In genomic region chr18:46073474-46074331, GRCh38 we compare ENCODE assay signal across 8 cellular contexts. TPM values are rescaled to one million over a fixed set of nuclear protein-coding genes. Genes with fewer than 3 reads are reported as not detected.
DNase-seq lines count a peak whose midpoint lies in the region; ATAC-seq, FAIRE-seq and TF ChIP-seq lines count a peak whose summit lies in the region.

No MANE protein-coding gene starts in this region.

- H3K27me3 ChIP-seq in lower lobe of right lung (ENCODE audit: low read depth) (no peaks in the 10 kb centered on the region), stomach (no peaks in the 10 kb centered on the region)

- ATAC-seq in lower lobe of right lung: peak in 1 of 2 donors; percentile 58

- WGBS in stomach, 5 donors: 24 to 31% (median 25%) methylated on average over 9 of the region's 9 CpGs

- TF ChIP-seq EP300 in stomach (IDR thresholded peaks at IDR 0.05): no peak

- H3K36me3 ChIP-seq in lower lobe of right lung (peaks cover 14% of the 10 kb centered on the region), stomach (peaks cover 0 to 15% (median 10%) of the 10 kb centered on the region in 4 donors)

- no peak for TF ChIP-seq POLR2A in stomach (IDR thresholded peaks at IDR 0.05)

- H3K27ac ChIP-seq in C4-2B (no peak overlapping the region), VCaP (no peak overlapping the region), lower lobe of right lung (no peak overlapping the region), stomach (no peak overlapping the region)

- no peak overlapping the region for H3K4me3 ChIP-seq in lower lobe of right lung
- no peak overlapping the region for H3K4me3 ChIP-seq in stomach

- H3K4me1 ChIP-seq in lower lobe of right lung (peaks cover 40% of the 10 kb centered on the region), stomach (peaks cover 17 to 50% (median 42%) of the 10 kb centered on the region in 4 donors)

- TF ChIP-seq CTCF in C4-2B (conservative IDR thresholded peaks at IDR 0.05) (peak; percentile 71), VCaP (conservative IDR thresholded peaks at IDR 0.05) (peak; percentile 74), lower lobe of right lung (IDR thresholded peaks at IDR 0.05) (peak; percentile 67), stomach (IDR thresholded peaks at IDR 0.05) (peak in 5 of 7 experiments; percentile 41 to 71 (median 48))

- DNase-seq in GM19239 (ENCODE audit: insufficient read length, low spot score) (no peak), NCI-H2171 (lab: John Stamatoyannopoulos, UW) (peak; percentile 49), dermis blood vessel endothelial cell (peak; percentile 79), lower lobe of right lung (no peak), stomach (peak; percentile 35), cortex of kidney (lab: John Stamatoyannopoulos, UW) (no peak)

- FAIRE-seq in GM19239 (lab: Jason Lieb, UNC): peak; percentile 98

- H3K9me3 ChIP-seq in lower lobe of right lung (no peaks in the 10 kb centered on the region), stomach (no peaks in the 10 kb centered on the region)

- intact Hi-C loops in lower lobe of right lung (cut with DNase I): no loop called here
- intact Hi-C loops in stomach (cut with DNase I; ENCODE audit: low total_unique reads): loop anchor here (10.0 kb wide), 1 partner anchor 109 kb away; the partner anchor contains the start of gene EPG5

RNA-seq across cellular contexts. Expression of gene PSTPIP2, which starts 1.6 kb away (rescaled TPM):
- total RNA-seq in dermis blood vessel endothelial cell (0.56 and 0.68 TPM in 2 replicates), lower lobe of right lung (11.5 TPM), stomach (1 to 10 TPM; 1.2 to 7.8 (median 2.9) TPM)
- polyA plus RNA-seq in stomach: 10 to 100 TPM in 1 of 3 donors, 1 to 10 TPM in 2; 6.6 to 11.0 (median 9.2) TPM

RNA-seq across cellular contexts. Expression of gene ATP5F1A, which starts 24.4 kb away (rescaled TPM):
- total RNA-seq in dermis blood vessel endothelial cell (911 and 931 TPM in 2 replicates), lower lobe of right lung (238 TPM), stomach (100 to 1,000 TPM in 4 of 5 donors, 10 to 100 TPM in 1; 82.9 to 631 (median 583) TPM)
- 100 to 1,000 TPM; 275 to 406 (median 372) TPM for polyA plus RNA-seq in stomach

RNA-seq across cellular contexts. Expression of gene HAUS1, which starts 30.5 kb away (rescaled TPM):
- total RNA-seq in dermis blood vessel endothelial cell (87.6 and 102 TPM in 2 replicates), lower lobe of right lung (17.8 TPM), stomach (10 to 100 TPM in 2 of 5 donors, 1 to 10 TPM in 2, not detected in 1; 2.2 to 32.3 (median 16.7) TPM)
- polyA plus RNA-seq in stomach: 10 to 100 TPM; 23.5 to 32.1 (median 28.6) TPM

Comparison
In these comparisons a context has a peak if more than half of its experiments do, and no peak if none do; other contexts are left out.
1. DNase-seq: peak in NCI-H2171 (single experiment), dermis blood vessel endothelial cell (single experiment) and stomach (single experiment); none in GM19239 (single experiment), lower lobe of right lung (single experiment) and cortex of kidney (single experiment).
2. Peak in every context shown above with its lines, with median percentiles within 50 percentile points of each other: CTCF ChIP-seq.